ENCODE assay signal across 9 cellular contexts in the genomic region with DNA sequence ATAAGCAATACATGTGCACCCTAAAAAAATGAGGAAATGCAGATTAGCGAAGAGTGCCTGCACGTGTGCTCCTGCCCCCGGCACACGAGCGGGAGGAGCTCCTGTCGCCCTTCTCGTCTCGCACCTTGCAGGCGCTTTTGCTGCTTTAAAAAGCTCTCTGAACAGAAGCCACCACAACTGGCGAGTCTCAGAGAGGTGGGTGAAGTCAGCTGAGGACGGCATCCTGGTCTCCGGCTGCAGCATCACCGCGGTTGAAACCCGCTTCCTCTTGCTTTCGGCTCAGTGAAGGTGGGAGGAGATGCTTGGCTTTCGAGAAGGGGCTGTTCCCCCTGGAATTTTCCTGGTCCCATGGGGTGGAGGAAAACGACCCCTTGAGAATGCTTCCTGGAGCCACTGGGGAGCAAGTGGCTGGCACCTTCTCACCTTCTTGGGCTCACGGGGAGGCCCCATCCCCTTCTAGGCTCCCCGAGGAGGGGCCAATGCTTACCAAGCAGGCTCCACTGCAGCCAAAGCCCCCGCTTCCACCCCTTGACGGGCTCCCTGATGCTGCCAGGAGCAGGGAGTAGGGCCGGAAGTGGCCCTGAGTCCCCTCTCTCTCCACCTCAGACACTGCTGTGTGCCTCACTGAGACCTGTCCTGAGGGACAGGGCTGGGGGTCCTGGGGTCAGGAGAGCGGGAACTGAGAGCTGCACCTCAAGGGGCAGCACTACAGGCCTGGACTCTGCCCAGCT. TPM values are rescaled to one million over a fixed set of nuclear protein-coding genes. Genes with fewer than 3 reads are reported as not detected.
A peak's percentile ranks its signal among the peaks of the same experiment; 100 is the strongest.
DNase-seq lines count a peak whose midpoint lies in the region; ATAC-seq and TF ChIP-seq lines count a peak whose summit lies in the region.
"Had no signal": no experiment of that assay in that cellular context is flagged by ENCODE, and none has a peak within 500 bp of the region (broad histone marks: within the 10 kb centered on the region; RNA-seq: fewer than 3 reads in every experiment).

No MANE protein-coding gene starts in this region.

- peak overlapping the region; percentile 68 for H3K27ac Mint-ChIP-seq in activated CD8-positive, alpha-beta T cell treated with anti-CD3 and anti-CD28 coated beads for 36 hours

- H2BK15ac ChIP-seq in IMR-90 (ENCODE audit: low read depth, low read length): no peak overlapping the region

- H2BK5ac ChIP-seq in IMR-90 (ENCODE audit: low read depth, low read length, poor library complexity, severe bottlenecking) (no peak overlapping the region), trophoblast cell (ENCODE audit: low read depth, low read length, poor library complexity) (no peak overlapping the region)

- no peak overlapping the region for H3K4ac ChIP-seq in IMR-90 (ENCODE audit: low read depth, low read length)
- no peak overlapping the region for H3K4ac ChIP-seq in trophoblast cell (ENCODE audit: low read depth, low read length)

- no peak overlapping the region for H3K9ac ChIP-seq in IMR-90 (ENCODE audit: low read depth, low read length)
- H3K9ac ChIP-seq in trophoblast cell (ENCODE audit: low read length): no peak overlapping the region

- no peaks in the 10 kb centered on the region for H3K79me1 ChIP-seq in IMR-90 (ENCODE audit: low read depth in 1 of 2, low read length in 2 of 2)
- H3K79me1 ChIP-seq in trophoblast cell (ENCODE audit: low read length): no peaks in the 10 kb centered on the region

- H3K4me3 Mint-ChIP-seq in activated CD8-positive, alpha-beta T cell treated with anti-CD3 and anti-CD28 coated beads for 36 hours: peak overlapping the region; percentile 47

- intact Hi-C loops in IMR-90 (cut with micrococcal nuclease): no loop called here
- intact Hi-C loops in activated CD8-positive, alpha-beta T cell treated with anti-CD3 and anti-CD28 coated beads for 36 hours (cut with micrococcal nuclease): no loop called here

- POLR2A ChIA-PET in IMR-90 (lab: Charles Lee; ENCODE audit: unreplicated experiment): no interaction called here
- POLR2A ChIA-PET in activated CD8-positive, alpha-beta T cell treated with anti-CD3 and anti-CD28 coated beads for 36 hours (lab: Charles Lee): interaction anchor here (0.6 to 2.0 kb wide), 6 partner anchors 10 to 178 kb away, joined by 3 to 6 read pairs (median 4); partner anchors contain the start of gene RNF4

- no peak overlapping the region for H4K8ac ChIP-seq in IMR-90 (ENCODE audit: low read depth in 2 of 2, low read length in 2 of 2)
- no peak overlapping the region for H4K8ac ChIP-seq in trophoblast cell (ENCODE audit: low read depth, low read length)

- no peaks in the 10 kb centered on the region for H3K36me3 ChIP-seq in IMR-90 (ENCODE audit: control insufficient read depth, insufficient read depth, low read length)
- H3K36me3 ChIP-seq in trophoblast cell (ENCODE audit: control insufficient read depth in 1 of 2, insufficient read depth in 2 of 2, low read length in 2 of 2): no peaks in the 10 kb centered on the region

- peak overlapping the region; percentile 21 for H2AFZ ChIP-seq in IMR-90 (replicated peaks; ENCODE audit: low read length, poor library complexity)
- H2AFZ ChIP-seq in trophoblast cell (ENCODE audit: insufficient read depth, low read length, poor library complexity): no peak overlapping the region

- dilution Hi-C loops in IMR-90 (cut with HindIII; ENCODE audit: low sequenced_read_pairs, unreplicated experiment): no loop called here

- H2AK9ac ChIP-seq in IMR-90 (replicated peaks; ENCODE audit: low read depth, low read length, poor library complexity): peak overlapping the region; percentile 37

- CTCF ChIA-PET in IMR-90 (lab: Yijun Ruan, JAX): no interaction called here
- CTCF ChIA-PET in activated CD8-positive, alpha-beta T cell treated with anti-CD3 and anti-CD28 coated beads for 36 hours (lab: Charles Lee): interaction anchor here (0.9 to 2.0 kb wide), 2 partner anchors 9 to 151 kb away, joined by 3 to 6 read pairs; no protein-coding TSS in a partner anchor

- DNase-seq in IMR-90: no peak
- DNase-seq in activated CD8-positive, alpha-beta T cell treated with anti-CD3 and anti-CD28 coated beads for 36 hours: peak; percentile 82
- DNase-seq in germinal center (ENCODE audit: low spot score): peak; percentile 63
- DNase-seq in stimulated activated CD8-positive, alpha-beta memory T cell treated with anti-CD3 and anti-CD28 coated beads, Interleukin-4, amount 100 ng/mL, for 1 hour (ENCODE audit: low read depth in 2 of 2, low spot score in 1 of 2): peak; percentile 41 to 52
- no peak for DNase-seq in amniotic stem cell (lab: John Stamatoyannopoulos, UW)
- DNase-seq in trophoblast cell: no peak

- peaks cover 4% of the 10 kb centered on the region for H3K9me3 Mint-ChIP-seq in activated CD8-positive, alpha-beta T cell treated with anti-CD3 and anti-CD28 coated beads for 36 hours

- no TSS peak for BruUV-seq in IMR-90 (replicated peaks; lab: Mats Ljungman, UMichigan)

- no peak for TF ChIP-seq RAD21 in IMR-90 (IDR thresholded peaks at IDR 0.05; ENCODE audit: low read length)

- H3K4me3 ChIP-seq in IMR-90 (ENCODE audit: insufficient read depth, low read depth, low read length) (no peak overlapping the region), trophoblast cell (ENCODE audit: low read depth, low read length) (no peak overlapping the region)
- H3K4me3 ChIP-seq: psoas muscle had no signal

- no peak for TF ChIP-seq POLR2A in IMR-90 (IDR thresholded peaks at IDR 0.05; ENCODE audit: low read depth, low read length)

- no peaks in the 10 kb centered on the region for H3K27me3 ChIP-seq in IMR-90 (ENCODE audit: control insufficient read depth, insufficient read depth, low read length)
- H3K27me3 ChIP-seq in trophoblast cell (ENCODE audit: insufficient read depth, low read length): no peaks in the 10 kb centered on the region

- no peaks in the 10 kb centered on the region for H3K79me2 ChIP-seq in trophoblast cell (ENCODE audit: control insufficient read depth, insufficient read depth, low read length, poor library complexity)

- no peaks in the 10 kb centered on the region for H3K36me3 Mint-ChIP-seq in activated CD8-positive, alpha-beta T cell treated with anti-CD3 and anti-CD28 coated beads for 36 hours (ENCODE audit: low read depth)

- H2BK120ac ChIP-seq in IMR-90 (ENCODE audit: low read depth, low read length) (no peak overlapping the region), trophoblast cell (ENCODE audit: insufficient read depth, low read length, poor library complexity) (no peak overlapping the region)

- H3K14ac ChIP-seq in IMR-90 (replicated peaks; ENCODE audit: low read depth, low read length) (no peak overlapping the region), trophoblast cell (ENCODE audit: low read length) (no peak overlapping the region)

- no peak for TF ChIP-seq CTCF in IMR-90 (conservative IDR thresholded peaks at IDR 0.05; ENCODE audit: low read depth, low read length)
- no peak for TF ChIP-seq CTCF in activated CD8-positive, alpha-beta T cell treated with anti-CD3 and anti-CD28 coated beads for 36 hours (IDR thresholded peaks at IDR 0.05)

- 78% methylated on average over 6 of the region's 24 CpGs; no CpG with 5 or more reads in 1 of the 2 experiments for WGBS in IMR-90 (ENCODE audit: extremely low coverage in 2 of 2, insufficient read length in 1 of 2), 2 experiments
- no CpG with 5 or more reads among the region's 24 CpGs for WGBS in trophoblast cell (ENCODE audit: extremely low coverage, insufficient coverage, insufficient read length)

- no peaks in the 10 kb centered on the region for H3K9me3 ChIP-seq in IMR-90 (ENCODE audit: control insufficient read depth, insufficient read depth, low read length)
- no peaks in the 10 kb centered on the region for H3K9me3 ChIP-seq in trophoblast cell (ENCODE audit: insufficient read depth, low read depth, low read length)
- H3K9me3 ChIP-seq: psoas muscle had no signal

- H2AK5ac ChIP-seq in IMR-90 (ENCODE audit: low read depth, low read length) (no peak overlapping the region), trophoblast cell (ENCODE audit: low read length) (no peak overlapping the region)

- no peak overlapping the region for H2BK12ac ChIP-seq in trophoblast cell (ENCODE audit: low read length)

- H3K4me1 ChIP-seq in IMR-90 (ENCODE audit: control insufficient read depth, insufficient read depth, low read length) (peaks cover 11% of the 10 kb centered on the region), trophoblast cell (ENCODE audit: control insufficient read depth in 1 of 2, insufficient read depth in 2 of 2, low read length in 2 of 2) (no peaks in the 10 kb centered on the region)
- H3K4me1 ChIP-seq: psoas muscle had no signal

- H3K4me2 ChIP-seq in IMR-90 (ENCODE audit: low read depth, low read length) (no peak overlapping the region), trophoblast cell (ENCODE audit: low read length) (no peak overlapping the region)

- in situ Hi-C loops in IMR-90 (cut with MboI; ENCODE audit: low sequenced_read_pairs): no loop called here

- H3K56ac ChIP-seq in IMR-90 (ENCODE audit: extremely low read depth, insufficient read depth, low read length): no peak overlapping the region

- H3K27me3 Mint-ChIP-seq in activated CD8-positive, alpha-beta T cell treated with anti-CD3 and anti-CD28 coated beads for 36 hours: no peaks in the 10 kb centered on the region

- H4K91ac ChIP-seq in IMR-90 (ENCODE audit: insufficient read depth, low read depth, low read length) (no peak overlapping the region), trophoblast cell (ENCODE audit: low read depth, low read length) (no peak overlapping the region)

- peaks cover 38% of the 10 kb centered on the region for H3K4me1 Mint-ChIP-seq in activated CD8-positive, alpha-beta T cell treated with anti-CD3 and anti-CD28 coated beads for 36 hours (ENCODE audit: low read depth)

- H4K12ac ChIP-seq in trophoblast cell (ENCODE audit: low read depth, low read length): no peak overlapping the region

- no peak overlapping the region for H3K23ac ChIP-seq in IMR-90 (ENCODE audit: low read depth, low read length)
- no peak overlapping the region for H3K23ac ChIP-seq in trophoblast cell (ENCODE audit: low read length)

- H3K27ac ChIP-seq in IMR-90 (ENCODE audit: insufficient read depth, low read length): no peak overlapping the region
- H3K27ac ChIP-seq in trophoblast cell (ENCODE audit: low read depth, low read length): no peak overlapping the region
- H3K27ac ChIP-seq: psoas muscle had no signal

- H4K5ac ChIP-seq in IMR-90 (ENCODE audit: low read depth, low read length): no peak overlapping the region

- H3K18ac ChIP-seq in IMR-90 (ENCODE audit: low read depth, low read length) (no peak overlapping the region; the same call in 1 of the 2 replicates), trophoblast cell (ENCODE audit: low read length) (no peak overlapping the region)

- H2BK20ac ChIP-seq in IMR-90 (ENCODE audit: low read depth, low read length): no peak overlapping the region

- H4K20me1 ChIP-seq in IMR-90 (ENCODE audit: insufficient read depth, low read length): peaks cover 8% of the 10 kb centered on the region; the same call in 1 of the 2 replicates

- ATAC-seq in IMR-90 (ENCODE audit: low read depth): no peak
- ATAC-seq in activated CD8-positive, alpha-beta T cell treated with anti-CD3 and anti-CD28 coated beads for 36 hours: peak; percentile 90
- ATAC-seq in HG03439 (IDR thresholded peaks at IDR 0.05; ENCODE audit: unreplicated experiment): no peak
- ATAC-seq in HG02763 (IDR thresholded peaks at IDR 0.05; ENCODE audit: unreplicated experiment): no peak
- ATAC-seq: psoas muscle had no signal

- peaks cover 2% of the 10 kb centered on the region; the same call in 1 of the 2 replicates for H3K9me1 ChIP-seq in IMR-90 (ENCODE audit: insufficient read depth, low read length)

RNA-seq across cellular contexts. Expression of gene MXD4, which starts 29.2 kb away (rescaled TPM):
- total RNA-seq in IMR-90 (2012; rRNA removed): 22.8 and 25.6 TPM in 2 replicates
- polyA plus RNA-seq in IMR-90 (2012; rRNA removed): 54.4 and 63.6 TPM in 2 replicates
- 57.4 and 87.5 TPM in 2 replicates for polyA plus RNA-seq in IMR-90 (2012; cell fraction: cytosol; rRNA removed)
- polyA plus RNA-seq in IMR-90 (2012; cell fraction: nucleus; rRNA removed; ENCODE audit: low replicate concordance): 81.6 and 159 TPM in 2 replicates
- total RNA-seq in activated CD8-positive, alpha-beta T cell treated with anti-CD3 and anti-CD28 coated beads for 36 hours: 1 to 10 TPM; 1.5 to 2.3 TPM
- polyA plus RNA-seq in trophoblast cell (2013): 33.2 and 33.5 TPM in 2 replicates

RNA-seq across cellular contexts. Expression of gene HAUS3, which starts 49.2 kb away (rescaled TPM):
- 4.3 and 6.9 TPM in 2 replicates for total RNA-seq in IMR-90 (2012; rRNA removed)
- 3.6 and 4.8 TPM in 2 replicates for polyA plus RNA-seq in IMR-90 (2012; rRNA removed)
- polyA plus RNA-seq in IMR-90 (2012; cell fraction: cytosol; rRNA removed): 3.0 and 5.8 TPM in 2 replicates
- 9.9 and 13.2 TPM in 2 replicates for polyA plus RNA-seq in IMR-90 (2012; cell fraction: nucleus; rRNA removed; ENCODE audit: low replicate concordance)
- total RNA-seq in activated CD8-positive, alpha-beta T cell treated with anti-CD3 and anti-CD28 coated beads for 36 hours: 10 to 100 TPM; 18.4 to 19.5 TPM
- polyA plus RNA-seq in trophoblast cell (2013): 13.2 and 13.7 TPM in 2 replicates

RNA-seq across cellular contexts. Expression of gene POLN, which starts 49.2 kb away (rescaled TPM):
- 0.72 and 1.1 TPM in 2 replicates for total RNA-seq in IMR-90 (2012; rRNA removed)
- 0.63 and 0.82 TPM in 2 replicates for polyA plus RNA-seq in IMR-90 (2012; rRNA removed)
- 0.03 and 0.63 TPM in 2 replicates for polyA plus RNA-seq in IMR-90 (2012; cell fraction: cytosol; rRNA removed)
- polyA plus RNA-seq in IMR-90 (2012; cell fraction: nucleus; rRNA removed; ENCODE audit: low replicate concordance): 3.3 and 5.4 TPM in 2 replicates
- 1 to 10 TPM; 2.1 to 2.9 TPM for total RNA-seq in activated CD8-positive, alpha-beta T cell treated with anti-CD3 and anti-CD28 coated beads for 36 hours
- polyA plus RNA-seq in trophoblast cell (2013): 1.2 and 1.5 TPM in 2 replicates

Comparison
In these comparisons a context has a peak if more than half of its experiments do, and no peak if none do; other contexts are left out.
1. DNase-seq: peak in activated CD8-positive, alpha-beta T cell treated with anti-CD3 and anti-CD28 coated beads for 36 hours (single experiment), germinal center (single experiment) and stimulated activated CD8-positive, alpha-beta memory T cell treated with anti-CD3 and anti-CD28 coated beads, Interleukin-4, amount 100 ng/mL, for 1 hour (2 of 2); none in IMR-90 (single experiment), amniotic stem cell (single experiment) and trophoblast cell (0 of 2).